16 cellular contexts compared by ENCODE assay signal in the genomic region with DNA sequence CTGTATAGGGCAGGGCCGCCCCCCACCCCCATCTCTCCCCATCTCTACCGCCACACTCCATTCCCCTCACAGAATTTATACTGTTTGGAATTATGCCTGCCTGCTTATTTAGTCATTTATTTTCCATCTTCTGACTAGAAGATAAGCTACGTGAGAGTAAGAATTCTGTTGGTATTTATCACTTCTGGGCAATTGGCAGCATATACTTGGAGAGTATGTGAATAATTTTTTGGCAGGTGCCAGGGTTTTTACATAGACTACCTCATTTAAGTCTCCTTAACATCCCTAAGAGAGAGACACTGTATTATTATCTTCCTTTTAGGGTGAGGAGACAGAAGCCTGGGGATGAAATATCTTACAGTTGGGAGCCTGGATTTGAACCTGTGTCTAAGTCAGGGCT. TPM values are rescaled to one million over a fixed set of nuclear protein-coding genes. Genes with fewer than 3 reads are reported as not detected.
DNase-seq lines count a peak whose midpoint lies in the region; ATAC-seq and TF ChIP-seq lines count a peak whose summit lies in the region.
"Had no signal": no experiment of that assay in that cellular context is flagged by ENCODE, and none has a peak within 500 bp of the region (broad histone marks: within the 10 kb centered on the region; RNA-seq: fewer than 3 reads in every experiment).

No MANE protein-coding gene starts in this region.

- no peak overlapping the region for H3K4me3 Mint-ChIP-seq in activated T-helper 2 cell treated with anti-CD3 and anti-CD28 coated beads, Interferon-gamma antibody, Interleukin-2, Interleukin-4, amounts not matched to agents 10 μg/mL and 5 μg/mL and 100 μg/mL, durations not matched to agents 14 hours and 24 hours and 36 hours (ENCODE audit: low read depth)

- intact Hi-C loops in left ventricle myocardium superior (cut with micrococcal nuclease) (no loop called here), sigmoid colon (cut with DNase I) (loop anchor here (5.0 kb wide), 1 partner anchor 689 kb away; no protein-coding TSS in a partner anchor), aorta (cut with DNase I) (loop anchor here (5.0 to 10.0 kb wide), 4 partner anchors 246 to 684 kb away; a partner anchor contains a TSS)
- intact Hi-C loops in activated T-helper 2 cell treated with anti-CD3 and anti-CD28 coated beads, Interferon-gamma antibody, Interleukin-2, Interleukin-4, amounts not matched to agents 10 μg/mL and 5 μg/mL and 100 μg/mL, durations not matched to agents 14 hours and 24 hours and 36 hours (cut with micrococcal nuclease): no loop called here

- no peak for TF ChIP-seq POLR2A in sigmoid colon (IDR thresholded peaks at IDR 0.05)

- H3K9me3 Mint-ChIP-seq in activated T-helper 2 cell treated with anti-CD3 and anti-CD28 coated beads, Interferon-gamma antibody, Interleukin-2, Interleukin-4, amounts not matched to agents 10 μg/mL and 5 μg/mL and 100 μg/mL, durations not matched to agents 14 hours and 24 hours and 36 hours: no peaks in the 10 kb centered on the region

- no peak for TF ChIP-seq EP300 in sigmoid colon (IDR thresholded peaks at IDR 0.05)

- H3K27ac ChIP-seq in right atrium auricular region (peak overlapping the region; percentile 81 to 84), sigmoid colon (peak overlapping the region; percentile 25 to 88 (median 67)), aorta (ENCODE audit: low read depth in 1 of 2, low read length in 2 of 2) (peak overlapping the region; percentile 47 to 100)
- H3K27ac ChIP-seq: C4-2B, HL-60 had no signal

- peaks cover 29% of the 10 kb centered on the region for H3K4me1 Mint-ChIP-seq in activated T-helper 2 cell treated with anti-CD3 and anti-CD28 coated beads, Interferon-gamma antibody, Interleukin-2, Interleukin-4, amounts not matched to agents 10 μg/mL and 5 μg/mL and 100 μg/mL, durations not matched to agents 14 hours and 24 hours and 36 hours (ENCODE audit: low read depth)

- H3K4me3 ChIP-seq in right atrium auricular region (no peak overlapping the region), fibroblast of the aortic adventitia (ENCODE audit: low read depth, low read length) (no peak overlapping the region), sigmoid colon (no peak overlapping the region), aorta (ENCODE audit: low read length in 2 of 2) (no peak overlapping the region)
- H3K4me3 ChIP-seq: K562 had no signal

- peaks cover 6% of the 10 kb centered on the region for H3K27me3 Mint-ChIP-seq in activated T-helper 2 cell treated with anti-CD3 and anti-CD28 coated beads, Interferon-gamma antibody, Interleukin-2, Interleukin-4, amounts not matched to agents 10 μg/mL and 5 μg/mL and 100 μg/mL, durations not matched to agents 14 hours and 24 hours and 36 hours (ENCODE audit: low read depth)

- WGBS in sigmoid colon, 2 donors: 85 to 90% methylated on average over 3 of the region's 3 CpGs
- 15 to 19% methylated on average over 3 of the region's 3 CpGs for WGBS in aorta, 2 donors

- H3K4me1 ChIP-seq in right atrium auricular region: peaks cover 0 to 48% of the 10 kb centered on the region in 2 donors
- H3K4me1 ChIP-seq in sigmoid colon: peaks cover 0 to 31% (median 16%) of the 10 kb centered on the region in 4 donors
- peaks cover 5 to 9% of the 10 kb centered on the region in 2 donors for H3K4me1 ChIP-seq in aorta (ENCODE audit: control insufficient read depth in 1 of 2, insufficient read depth in 2 of 2, low read length in 2 of 2)

- no peak overlapping the region for H3K27ac Mint-ChIP-seq in activated T-helper 2 cell treated with anti-CD3 and anti-CD28 coated beads, Interferon-gamma antibody, Interleukin-2, Interleukin-4, amounts not matched to agents 10 μg/mL and 5 μg/mL and 100 μg/mL, durations not matched to agents 14 hours and 24 hours and 36 hours

- H3K27me3 ChIP-seq in right atrium auricular region: no peaks in the 10 kb centered on the region
- H3K27me3 ChIP-seq in sigmoid colon: no peaks in the 10 kb centered on the region
- no peaks in the 10 kb centered on the region for H3K27me3 ChIP-seq in aorta (ENCODE audit: control insufficient read depth in 1 of 2, insufficient read depth in 2 of 2, low read length in 1 of 2)

- TF ChIP-seq CTCF in right atrium auricular region (IDR thresholded peaks at IDR 0.05) (no peak), fibroblast of the aortic adventitia (IDR thresholded peaks at IDR 0.05; ENCODE audit: insufficient read depth, low read length) (no peak), sigmoid colon (IDR thresholded peaks at IDR 0.05) (no peak)

- DNase-seq in right atrium auricular region (ENCODE audit: low spot score) (no peak), left ventricle myocardium superior (no peak), fibroblast of the aortic adventitia (ENCODE audit: low read depth) (peak; percentile 71), sigmoid colon (no peak), aorta (no peak)
- no peak for DNase-seq in activated T-helper 2 cell treated with anti-CD3 and anti-CD28 coated beads, Interferon-gamma antibody, Interleukin-2, Interleukin-4, amounts not matched to agents 10 μg/mL and 5 μg/mL and 100 μg/mL, durations not matched to agents 14 hours and 24 hours and 36 hours (ENCODE audit: low spot score)
- DNase-seq: DMS153, H7, NCI-H1436 treated with DMSO at 0.1 percent for 48 hours, NCI-H2081 treated with DMSO at 0.1 percent for 48 hours, NCI-H526 had no signal

- ATAC-seq in left ventricle myocardium superior (no peak), aorta (ENCODE audit: low FRiP score) (no peak), HG03280 (IDR thresholded peaks at IDR 0.05; ENCODE audit: unreplicated experiment) (no peak), GM18858 (IDR thresholded peaks at IDR 0.05; ENCODE audit: unreplicated experiment) (no peak)
- ATAC-seq: K562 had no signal

- H3K9me3 ChIP-seq in right atrium auricular region (no peaks in the 10 kb centered on the region), sigmoid colon (no peaks in the 10 kb centered on the region), aorta (ENCODE audit: control insufficient read depth, low read length) (no peaks in the 10 kb centered on the region)

- H3K36me3 ChIP-seq in right atrium auricular region: no peaks in the 10 kb centered on the region
- H3K36me3 ChIP-seq in sigmoid colon: no peaks in the 10 kb centered on the region
- H3K36me3 ChIP-seq in aorta (ENCODE audit: control insufficient read depth in 1 of 2, insufficient read depth in 2 of 2, low read length in 1 of 2): no peaks in the 10 kb centered on the region

- H3K36me3 Mint-ChIP-seq in activated T-helper 2 cell treated with anti-CD3 and anti-CD28 coated beads, Interferon-gamma antibody, Interleukin-2, Interleukin-4, amounts not matched to agents 10 μg/mL and 5 μg/mL and 100 μg/mL, durations not matched to agents 14 hours and 24 hours and 36 hours (ENCODE audit: low read depth): no peaks in the 10 kb centered on the region

RNA-seq across cellular contexts. Expression of a gene that starts 45.0 kb away (rescaled TPM):
- total RNA-seq in right atrium auricular region (10 to 100 TPM; 18.0 to 18.2 TPM), left ventricle myocardium superior (19.2 TPM), fibroblast of the aortic adventitia (ENCODE audit: low replicate concordance) (25.9 and 70.6 TPM in 2 replicates), sigmoid colon (10 to 100 TPM; 16.0 to 21.4 (median 18.6) TPM), aorta (10 to 100 TPM; 17.8 to 19.7 TPM)
- polyA plus RNA-seq in sigmoid colon (10 to 100 TPM; 10.2 to 15.7 (median 11.3) TPM), aorta (10 to 100 TPM; 10.3 to 16.1 TPM)
- 26.7 and 27.8 TPM in 2 replicates for total RNA-seq in activated T-helper 2 cell treated with anti-CD3 and anti-CD28 coated beads, Interferon-gamma antibody, Interleukin-2, Interleukin-4, amounts not matched to agents 10 μg/mL and 5 μg/mL and 100 μg/mL, durations not matched to agents 14 hours and 24 hours and 36 hours

RNA-seq across cellular contexts. Expression of a gene that starts 45.3 kb away (rescaled TPM):
- total RNA-seq in right atrium auricular region (10 to 100 TPM; 16.1 to 25.0 TPM), left ventricle myocardium superior (28.1 TPM), fibroblast of the aortic adventitia (ENCODE audit: low replicate concordance) (14.0 and 36.7 TPM in 2 replicates), sigmoid colon (10 to 100 TPM; 19.0 to 27.1 (median 22.5) TPM), aorta (10 to 100 TPM; 25.2 to 32.1 TPM)
- polyA plus RNA-seq in sigmoid colon (10 to 100 TPM in 1 of 3 donors, 1 to 10 TPM in 2; 7.2 to 22.8 (median 8.4) TPM), aorta (10 to 100 TPM in 1 of 2 donors, 1 to 10 TPM in 1; 9.4 to 45.5 TPM)
- total RNA-seq in activated T-helper 2 cell treated with anti-CD3 and anti-CD28 coated beads, Interferon-gamma antibody, Interleukin-2, Interleukin-4, amounts not matched to agents 10 μg/mL and 5 μg/mL and 100 μg/mL, durations not matched to agents 14 hours and 24 hours and 36 hours: 32.5 and 37.0 TPM in 2 replicates

Comparison
In these comparisons a context has a peak if more than half of its experiments do, and no peak if none do; other contexts are left out.
1. intact Hi-C loops: an anchor here in sigmoid colon (5.0 kb wide) and aorta (5.0 to 10.0 kb wide); none called in left ventricle myocardium superior and activated T-helper 2 cell treated with anti-CD3 and anti-CD28 coated beads, Interferon-gamma antibody, Interleukin-2, Interleukin-4, amounts not matched to agents 10 μg/mL and 5 μg/mL and 100 μg/mL, durations not matched to agents 14 hours and 24 hours and 36 hours.